Comparison of ENCODE assay signal across 8 cellular contexts in genomic region chr6:149234051-149234962, GRCh38.
A peak's percentile ranks its signal among the peaks of the same experiment; 100 is the strongest.
DNase-seq lines count a peak whose midpoint lies in the region; ATAC-seq and TF ChIP-seq lines count a peak whose summit lies in the region.

No MANE protein-coding gene starts in this region.

- no peaks in the 10 kb centered on the region for H3K27me3 ChIP-seq in Caco-2 (replicated peaks; ENCODE audit: control insufficient read depth, insufficient read depth, low read length)

- TF ChIP-seq POLR2A in GM18505 (IDR thresholded peaks at IDR 0.05; ENCODE audit: borderline replicate concordance, extremely low read depth, insufficient read depth, insufficient read length), result no peak

- intact Hi-C loops in Caco-2 (cut with micrococcal nuclease; ENCODE audit: unreplicated experiment), result no loop called here
- intact Hi-C loops in posterior vena cava (cut with DNase I), result loop anchor here in 1 of 2 donors (10.0 kb wide), 1 partner anchor 500 kb away; no protein-coding TSS in a partner anchor

- H3K36me3 ChIP-seq in Caco-2 (ENCODE audit: control insufficient read depth, insufficient read depth, low read length), result no peaks in the 10 kb centered on the region

- no peaks in the 10 kb centered on the region for H3K27me3 Mint-ChIP-seq in Caco-2 (ENCODE audit: insufficient read depth, unreplicated experiment)
- no peaks in the 10 kb centered on the region for H3K27me3 Mint-ChIP-seq in activated naive CD4-positive, alpha-beta T cell treated with anti-CD3 and anti-CD28 coated beads, Interleukin-2, amount 10 ng/mL, durations not matched to agents 7 days and 5 days
- peaks cover 15% of the 10 kb centered on the region for H3K27me3 Mint-ChIP-seq in mesothelial cell of epicardium (ENCODE audit: low read depth)

- DNase-seq in Caco-2 (peak in 1 of 2 experiments; percentile 10), RPMI7951 (ENCODE audit: low read depth) (peak; percentile 80), mesothelial cell of epicardium (ENCODE audit: low spot score in 2 of 2, unreplicated experiment in 2 of 2) (no peak), GM19238 (ENCODE audit: insufficient read length, low spot score) (no peak), posterior vena cava (ENCODE audit: low spot score) (no peak), NCI-H774 (lab: John Stamatoyannopoulos, UW) (no peak)
- peak; percentile 49 for DNase-seq in activated naive CD4-positive, alpha-beta T cell treated with anti-CD3 and anti-CD28 coated beads, Interleukin-2, amount 10 ng/mL, durations not matched to agents 7 days and 5 days

- peak overlapping the region; percentile 6 for H3K4me3 Mint-ChIP-seq in Caco-2 (ENCODE audit: unreplicated experiment)
- peak overlapping the region; percentile 67 for H3K4me3 Mint-ChIP-seq in activated naive CD4-positive, alpha-beta T cell treated with anti-CD3 and anti-CD28 coated beads, Interleukin-2, amount 10 ng/mL, durations not matched to agents 7 days and 5 days
- no peak overlapping the region for H3K4me3 Mint-ChIP-seq in mesothelial cell of epicardium

- BruUV-seq in Caco-2 (replicated peaks; lab: Mats Ljungman, UMichigan), result no TSS peak

- TF ChIP-seq CTCF in Caco-2 (IDR thresholded peaks at IDR 0.05; ENCODE audit: insufficient read depth in 1 of 2, low read depth in 1 of 2, low read length in 1 of 2, severe bottlenecking in 1 of 2, unreplicated experiment in 1 of 2) (no peak), mesothelial cell of epicardium (IDR thresholded peaks at IDR 0.05; ENCODE audit: unreplicated experiment) (no peak)

- H3K36me3 Mint-ChIP-seq in Caco-2 (ENCODE audit: insufficient read depth, unreplicated experiment), result no peaks in the 10 kb centered on the region
- peaks cover 63% of the 10 kb centered on the region for H3K36me3 Mint-ChIP-seq in activated naive CD4-positive, alpha-beta T cell treated with anti-CD3 and anti-CD28 coated beads, Interleukin-2, amount 10 ng/mL, durations not matched to agents 7 days and 5 days
- no peaks in the 10 kb centered on the region for H3K36me3 Mint-ChIP-seq in mesothelial cell of epicardium

- peaks cover 27% of the 10 kb centered on the region for H3K4me1 ChIP-seq in Caco-2

- H3K27ac Mint-ChIP-seq in Caco-2 (ENCODE audit: unreplicated experiment), result no peak overlapping the region
- peak overlapping the region; percentile 95 for H3K27ac Mint-ChIP-seq in activated naive CD4-positive, alpha-beta T cell treated with anti-CD3 and anti-CD28 coated beads, Interleukin-2, amount 10 ng/mL, durations not matched to agents 7 days and 5 days
- H3K27ac Mint-ChIP-seq in mesothelial cell of epicardium, result peak overlapping the region; percentile 44

- ATAC-seq in GM18505 (IDR thresholded peaks at IDR 0.05; ENCODE audit: unreplicated experiment), result no peak

- no peak overlapping the region for H3K4me3 ChIP-seq in Caco-2 (ENCODE audit: low read depth, low read length)

- CTCF ChIA-PET in Caco-2 (lab: Charles Lee), result no interaction called here
- CTCF ChIA-PET in activated naive CD4-positive, alpha-beta T cell treated with anti-CD3 and anti-CD28 coated beads, Interleukin-2, amount 10 ng/mL, durations not matched to agents 7 days and 5 days (lab: Charles Lee), result no interaction called here

- peaks cover 5% of the 10 kb centered on the region; the same call in 1 of the 2 replicates for H3K9me3 ChIP-seq in Caco-2

- H3K4me1 Mint-ChIP-seq in Caco-2 (ENCODE audit: low read depth, unreplicated experiment), result peaks cover 27% of the 10 kb centered on the region
- H3K4me1 Mint-ChIP-seq in activated naive CD4-positive, alpha-beta T cell treated with anti-CD3 and anti-CD28 coated beads, Interleukin-2, amount 10 ng/mL, durations not matched to agents 7 days and 5 days, result peaks cover 62% of the 10 kb centered on the region
- peaks cover 58% of the 10 kb centered on the region for H3K4me1 Mint-ChIP-seq in mesothelial cell of epicardium

- POLR2A ChIA-PET in Caco-2 (lab: Charles Lee), result no interaction called here

- H3K9me3 Mint-ChIP-seq in Caco-2 (ENCODE audit: unreplicated experiment) (peaks cover 13% of the 10 kb centered on the region), mesothelial cell of epicardium (no peaks in the 10 kb centered on the region)
- peaks cover 36% of the 10 kb centered on the region for H3K9me3 Mint-ChIP-seq in activated naive CD4-positive, alpha-beta T cell treated with anti-CD3 and anti-CD28 coated beads, Interleukin-2, amount 10 ng/mL, durations not matched to agents 7 days and 5 days

Comparison
In these comparisons a context has a peak if more than half of its experiments do, and no peak if none do; other contexts are left out.
1. DNase-seq: peak in RPMI7951 (single experiment) and activated naive CD4-positive, alpha-beta T cell treated with anti-CD3 and anti-CD28 coated beads, Interleukin-2, amount 10 ng/mL, durations not matched to agents 7 days and 5 days (single experiment); none in mesothelial cell of epicardium (0 of 2), GM19238 (single experiment), posterior vena cava (single experiment) and NCI-H774 (single experiment).